10 cellular contexts compared by ENCODE assay signal in the genomic region with DNA sequence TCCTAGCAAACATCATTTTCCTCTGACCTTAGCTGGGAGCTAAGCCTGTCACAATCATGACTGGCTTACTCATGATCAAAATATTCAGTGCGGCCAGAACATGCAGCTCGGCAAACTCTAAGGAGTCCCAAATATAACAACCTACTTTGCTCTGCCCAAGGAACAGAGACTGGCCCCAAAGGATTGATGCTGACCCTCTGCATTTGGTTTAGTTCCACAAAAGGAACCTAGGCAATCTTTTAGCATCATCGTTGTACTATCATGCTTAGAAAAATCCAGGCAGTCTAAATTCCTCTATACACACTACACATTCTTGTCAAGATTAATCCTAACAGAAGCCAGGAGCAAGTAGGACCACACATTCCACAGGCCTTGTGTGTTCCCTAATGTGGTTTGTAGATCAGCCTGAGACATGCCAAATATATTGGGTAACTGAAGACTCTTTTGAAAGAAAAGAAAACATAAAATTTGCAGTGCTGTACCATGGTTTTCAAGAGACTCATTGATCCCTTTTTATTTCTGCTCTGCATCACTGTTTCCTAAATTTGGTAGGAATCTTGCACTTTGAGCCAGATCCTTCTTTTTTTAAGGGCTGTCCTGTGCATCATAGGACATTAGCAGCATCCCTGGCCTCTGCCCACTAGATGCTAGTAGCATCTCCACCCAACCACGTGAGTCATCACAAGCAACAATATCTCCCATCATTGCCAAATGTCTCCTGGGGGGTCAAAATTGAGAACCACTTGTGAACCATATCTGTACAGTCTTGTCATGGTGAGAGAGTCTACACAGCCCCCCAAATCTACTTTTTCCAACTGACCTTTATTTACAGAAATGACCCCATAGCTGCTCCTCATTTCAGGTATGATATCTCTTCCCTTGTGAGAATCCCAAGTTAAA. TPM values are rescaled to one million over a fixed set of nuclear protein-coding genes. Genes with fewer than 3 reads are reported as not detected.
A peak's percentile ranks its signal among the peaks of the same experiment; 100 is the strongest.
DNase-seq lines count a peak whose midpoint lies in the region; ATAC-seq and TF ChIP-seq lines count a peak whose summit lies in the region.
"Had no signal": no experiment of that assay in that cellular context is flagged by ENCODE, and none has a peak within 500 bp of the region (broad histone marks: within the 10 kb centered on the region; RNA-seq: fewer than 3 reads in every experiment).

No MANE protein-coding gene starts in this region.

- H3K79me2 ChIP-seq in Loucy (ENCODE audit: insufficient read depth, low read length): no peaks in the 10 kb centered on the region

- no peak overlapping the region for H3K4me3 Mint-ChIP-seq in WTC11

- no peaks in the 10 kb centered on the region for H3K36me3 ChIP-seq in Loucy (ENCODE audit: insufficient read depth, low read length)
- H3K36me3 ChIP-seq in breast epithelium: no peaks in the 10 kb centered on the region
- no peaks in the 10 kb centered on the region for H3K36me3 ChIP-seq in upper lobe of right lung

- H3K9me3 ChIP-seq in Loucy (ENCODE audit: insufficient read depth, low read depth, low read length) (no peaks in the 10 kb centered on the region), breast epithelium (no peaks in the 10 kb centered on the region), upper lobe of right lung (no peaks in the 10 kb centered on the region)

- DNase-seq in breast epithelium (ENCODE audit: low spot score in 2 of 2) (no peak), kidney tubule cell (ENCODE audit: low spot score) (peak; percentile 86), upper lobe of right lung (no peak), NCI-H1105 treated with DMSO at 0.1 percent for 48 hours (lab: John Stamatoyannopoulos, UW) (no peak), WTC11 (ENCODE audit: low spot score) (no peak)
- DNase-seq: kidney, NCI-H1105 had no signal

- H3K9me3 Mint-ChIP-seq in WTC11: peaks cover 9% of the 10 kb centered on the region

- H3F3A ChIP-seq in Loucy (ENCODE audit: low read depth): no peaks in the 10 kb centered on the region

- ATAC-seq in upper lobe of right lung (peak; percentile 61), HG03039 (IDR thresholded peaks at IDR 0.05; ENCODE audit: unreplicated experiment) (no peak), WTC11 (no peak), HG03378 (IDR thresholded peaks at IDR 0.05; ENCODE audit: unreplicated experiment) (no peak)

- peak overlapping the region; percentile 34 to 55 for H3K27ac ChIP-seq in breast epithelium
- H3K27ac ChIP-seq in upper lobe of right lung: no peak overlapping the region

- no peaks in the 10 kb centered on the region for H3K36me3 Mint-ChIP-seq in WTC11

- H3K4me2 ChIP-seq in Loucy (ENCODE audit: low read depth, low read length, poor library complexity, severe bottlenecking): no peak overlapping the region

- no peaks in the 10 kb centered on the region for H3K27me3 ChIP-seq in Loucy (ENCODE audit: insufficient read depth, low read length, poor library complexity, severe bottlenecking)
- H3K27me3 ChIP-seq in breast epithelium: no peaks in the 10 kb centered on the region
- no peaks in the 10 kb centered on the region for H3K27me3 ChIP-seq in upper lobe of right lung

- peak overlapping the region; percentile 54; the same call in 1 of the 2 replicates for H2AFZ ChIP-seq in Loucy (ENCODE audit: low read length)

- POLR2A ChIA-PET in WTC11 (lab: Charles Lee): no interaction called here

- peaks cover 5% of the 10 kb centered on the region; the same call in 1 of the 2 replicates for H3K4me1 Mint-ChIP-seq in WTC11

- CTCF ChIA-PET in WTC11 (lab: Charles Lee): no interaction called here

- no peaks in the 10 kb centered on the region for H3K27me3 Mint-ChIP-seq in WTC11 (ENCODE audit: low read depth)

- intact Hi-C loops in breast epithelium (cut with DNase I; ENCODE audit: low total_unique reads) (no loop called here), upper lobe of right lung (cut with DNase I) (no loop called here)

- H3K4me3 ChIP-seq in Loucy (ENCODE audit: low read length, poor library complexity, severe bottlenecking): no peak overlapping the region
- no peak overlapping the region for H3K4me3 ChIP-seq in breast epithelium
- no peak overlapping the region for H3K4me3 ChIP-seq in upper lobe of right lung

- no peak overlapping the region for H3K27ac Mint-ChIP-seq in WTC11

- H3K4me1 ChIP-seq in Loucy (ENCODE audit: insufficient read depth, low read length, poor library complexity, severe bottlenecking) (peaks cover 15% of the 10 kb centered on the region), breast epithelium (no peaks in the 10 kb centered on the region), upper lobe of right lung (peaks cover 18% of the 10 kb centered on the region)

- no peaks in the 10 kb centered on the region for H3K9me2 ChIP-seq in Loucy (replicated peaks; ENCODE audit: low read depth, low read length)

- H4K20me1 ChIP-seq in Loucy (ENCODE audit: insufficient read depth, low read length, poor library complexity, severe bottlenecking): no peaks in the 10 kb centered on the region

- TF ChIP-seq CTCF in Loucy (conservative IDR thresholded peaks at IDR 0.05; ENCODE audit: low read length) (no peak), breast epithelium (IDR thresholded peaks at IDR 0.05) (no peak), upper lobe of right lung (IDR thresholded peaks at IDR 0.05) (no peak), WTC11 (IDR thresholded peaks at IDR 0.05) (no peak)

- H3K9ac ChIP-seq in Loucy (ENCODE audit: low read depth, low read length, poor library complexity, severe bottlenecking): no peak overlapping the region

- TF ChIP-seq POLR2A in breast epithelium (IDR thresholded peaks at IDR 0.05): no peak

TF ChIP-seq in WTC11, 78 proteins besides CTCF, POLR2A, EP300 and RAD21:
- TF ChIP-seq, protein P1, sequence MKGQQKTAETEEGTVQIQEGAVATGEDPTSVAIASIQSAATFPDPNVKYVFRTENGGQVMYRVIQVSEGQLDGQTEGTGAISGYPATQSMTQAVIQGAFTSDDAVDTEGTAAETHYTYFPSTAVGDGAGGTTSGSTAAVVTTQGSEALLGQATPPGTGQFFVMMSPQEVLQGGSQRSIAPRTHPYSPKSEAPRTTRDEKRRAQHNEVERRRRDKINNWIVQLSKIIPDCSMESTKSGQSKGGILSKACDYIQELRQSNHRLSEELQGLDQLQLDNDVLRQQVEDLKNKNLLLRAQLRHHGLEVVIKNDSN (CRISPR knock-in tag; IDR thresholded peaks at IDR 0.05): no peak
- TF ChIP-seq ZNF416 (CRISPR knock-in tag; IDR thresholded peaks at IDR 0.05) (no peak), TP53 (CRISPR knock-in tag; IDR thresholded peaks at IDR 0.05) (no peak), IRF2 (CRISPR knock-in tag; IDR thresholded peaks at IDR 0.05; ENCODE audit: borderline replicate concordance, low read depth) (no peak), ESRRA (CRISPR knock-in tag; IDR thresholded peaks at IDR 0.05; ENCODE audit: borderline replicate concordance) (no peak)
- TF ChIP-seq, protein P2, sequence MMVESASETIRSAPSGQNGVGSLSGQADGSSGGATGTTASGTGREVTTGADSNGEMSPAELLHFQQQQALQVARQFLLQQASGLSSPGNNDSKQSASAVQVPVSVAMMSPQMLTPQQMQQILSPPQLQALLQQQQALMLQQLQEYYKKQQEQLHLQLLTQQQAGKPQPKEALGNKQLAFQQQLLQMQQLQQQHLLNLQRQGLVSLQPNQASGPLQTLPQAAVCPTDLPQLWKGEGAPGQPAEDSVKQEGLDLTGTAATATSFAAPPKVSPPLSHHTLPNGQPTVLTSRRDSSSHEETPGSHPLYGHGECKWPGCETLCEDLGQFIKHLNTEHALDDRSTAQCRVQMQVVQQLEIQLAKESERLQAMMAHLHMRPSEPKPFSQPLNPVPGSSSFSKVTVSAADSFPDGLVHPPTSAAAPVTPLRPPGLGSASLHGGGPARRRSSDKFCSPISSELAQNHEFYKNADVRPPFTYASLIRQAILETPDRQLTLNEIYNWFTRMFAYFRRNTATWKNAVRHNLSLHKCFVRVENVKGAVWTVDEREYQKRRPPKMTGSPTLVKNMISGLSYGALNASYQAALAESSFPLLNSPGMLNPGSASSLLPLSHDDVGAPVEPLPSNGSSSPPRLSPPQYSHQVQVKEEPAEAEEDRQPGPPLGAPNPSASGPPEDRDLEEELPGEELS (CRISPR knock-in tag; IDR thresholded peaks at IDR 0.05): no peak

RNA-seq across cellular contexts. Expression of a gene that starts 17.6 kb away (rescaled TPM):
- 10 to 100 TPM; 10.7 to 22.9 (median 14.9) TPM for total RNA-seq in breast epithelium
- total RNA-seq in upper lobe of right lung: 15.5 TPM
- total RNA-seq in WTC11 (2021): 10.2 to 11.9 TPM (median 11.7 TPM) in 3 replicates

RNA-seq across cellular contexts. Expression of a gene that starts 24.3 kb away (rescaled TPM):
- 10 to 100 TPM in 1 of 3 donors, 1 to 10 TPM in 2; 2.2 to 14.9 (median 2.6) TPM for total RNA-seq in breast epithelium
- total RNA-seq in upper lobe of right lung: 15.1 TPM
- 0.04 TPM in 1 of 3 replicates, not detected in the others for total RNA-seq in WTC11 (2021)
